In genomic region chr15:67156834-67157233, GRCh38 we compare ENCODE assay signal across 1 cellular context.
TF ChIP-seq lines count a peak whose summit lies in the region.

No MANE protein-coding gene starts in this region.

TF ChIP-seq in IMR-90, 13 proteins besides CTCF, POLR2A, EP300 and RAD21:
- TF ChIP-seq CHD1 (IDR thresholded peaks at IDR 0.05; ENCODE audit: low read depth, low read length) = no peak
- TF ChIP-seq RFX5 (IDR thresholded peaks at IDR 0.05; ENCODE audit: low read depth, low read length) = no peak
- TF ChIP-seq FOS (IDR thresholded peaks at IDR 0.05; ENCODE audit: low read depth, low read length) = no peak
- TF ChIP-seq RCOR1 (IDR thresholded peaks at IDR 0.05; ENCODE audit: insufficient replicate concordance, low read length) = no peak
- no peak for TF ChIP-seq NFE2L2 (IDR thresholded peaks at IDR 0.05; ENCODE audit: low read depth, low read length)
